18 cellular contexts compared by ENCODE assay signal in genomic region chr5:170508036-170508435, GRCh38. TPM values are rescaled to one million over a fixed set of nuclear protein-coding genes. Genes with fewer than 3 reads are reported as not detected.
DNase-seq lines count a peak whose midpoint lies in the region; ATAC-seq and TF ChIP-seq lines count a peak whose summit lies in the region.
"Had no signal": no experiment of that assay in that cellular context is flagged by ENCODE, and none has a peak within 500 bp of the region (broad histone marks: within the 10 kb centered on the region; RNA-seq: fewer than 3 reads in every experiment).

No MANE protein-coding gene starts in this region.

- peak; percentile 72 for ATAC-seq in GM18519 (IDR thresholded peaks at IDR 0.05; ENCODE audit: low FRiP score, unreplicated experiment)
- ATAC-seq in HG02642 (IDR thresholded peaks at IDR 0.05; ENCODE audit: poor library complexity, unreplicated experiment), result peak; percentile 53
- ATAC-seq in HG03520 (IDR thresholded peaks at IDR 0.05; ENCODE audit: unreplicated experiment), result peak; percentile 71
- no peak for ATAC-seq in HG03460 (IDR thresholded peaks at IDR 0.05; ENCODE audit: unreplicated experiment)

- H3K27ac ChIP-seq in coronary artery, result no peak overlapping the region
- H3K27ac ChIP-seq: hepatocyte had no signal

- H3K36me3 ChIP-seq in kidney epithelial cell (ENCODE audit: control insufficient read depth, insufficient read depth, low read length), result no peaks in the 10 kb centered on the region

- DNase-seq in kidney epithelial cell (ENCODE audit: low read depth) (peak; percentile 79), T-helper 9 cell (no peak), NAMALWA (ENCODE audit: low spot score) (no peak), coronary artery (ENCODE audit: low spot score) (no peak)
- DNase-seq: activated CD4-positive, alpha-beta T cell treated with anti-CD3 and anti-CD28 coated beads, Interleukin-2, amount 10 ng/mL, durations not matched to agents 7 days and 5 days; GF-D8; mammary epithelial cell; naive B cell; NCI-H146; NCI-H2227 treated with DMSO at 0.1 percent for 48 hours; posterior cingulate gyrus; RPMI8226 had no signal

- no peak overlapping the region for H3K4me3 ChIP-seq in kidney epithelial cell (ENCODE audit: low read depth, low read length)
- no peak overlapping the region for H3K4me3 ChIP-seq in coronary artery
- H3K4me3 ChIP-seq: hepatocyte had no signal

- TF ChIP-seq CTCF in kidney epithelial cell (IDR thresholded peaks at IDR 0.05; ENCODE audit: insufficient read depth, low read length, poor library complexity, severe bottlenecking) (no peak), coronary artery (IDR thresholded peaks at IDR 0.05) (no peak)

- H3K27me3 ChIP-seq in kidney epithelial cell (ENCODE audit: control insufficient read depth, insufficient read depth, low read length), result no peaks in the 10 kb centered on the region

RNA-seq across cellular contexts. Expression of gene KCNIP1, which starts 4.2 kb away (rescaled TPM):
- 0.21 and 3.4 TPM in 2 replicates for total RNA-seq in kidney epithelial cell
- total RNA-seq: activated CD4-positive, alpha-beta T cell treated with anti-CD3 and anti-CD28 coated beads, Interleukin-2, amount 10 ng/mL, durations not matched to agents 7 days and 5 days; mammary epithelial cell; ureter had no signal
